Comparison of ENCODE assay signal across 8 cellular contexts in the genomic region with DNA sequence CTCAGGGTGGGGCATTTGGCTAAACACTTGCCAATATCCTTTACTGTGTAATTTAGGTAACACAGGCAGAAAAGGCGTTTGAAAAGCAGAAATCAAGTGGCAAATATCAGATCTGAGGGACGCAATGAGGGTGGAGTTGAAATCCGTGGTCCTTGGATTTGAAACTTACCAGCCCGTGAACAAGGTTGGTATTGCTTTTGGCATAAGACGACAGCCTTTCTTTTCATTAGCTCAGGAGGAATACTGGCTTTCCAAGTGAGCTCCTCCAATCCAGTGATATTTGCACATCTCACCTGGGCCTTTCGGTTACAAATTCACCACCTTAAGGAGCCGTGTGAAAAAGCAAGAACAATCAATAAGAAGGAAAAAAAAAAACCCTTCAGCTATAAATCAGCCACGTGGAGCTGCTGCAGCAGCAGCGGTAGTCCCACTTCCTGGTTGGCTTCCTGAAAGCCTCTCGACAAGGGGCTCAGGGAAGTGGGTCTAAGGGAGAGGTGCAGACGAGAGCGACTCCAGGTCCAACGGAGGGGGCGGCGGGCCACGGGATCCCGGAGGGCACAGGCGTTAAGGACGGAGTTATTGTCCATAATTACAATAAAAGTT. TPM values are rescaled to one million over a fixed set of nuclear protein-coding genes. Genes with fewer than 3 reads are reported as not detected.
DNase-seq lines count a peak whose midpoint lies in the region; ATAC-seq, FAIRE-seq and TF ChIP-seq lines count a peak whose summit lies in the region.

No MANE protein-coding gene starts in this region.

- H3K4me3 Mint-ChIP-seq in Caco-2 (ENCODE audit: unreplicated experiment), result peak overlapping the region; percentile 90

- peak overlapping the region; percentile 58 for H3K4me3 ChIP-seq in Caco-2 (ENCODE audit: low read depth, low read length)
- H3K4me3 ChIP-seq in HUES48 (ENCODE audit: low read depth, low read length), result peak overlapping the region; percentile 92
- peak overlapping the region; percentile 92 for H3K4me3 ChIP-seq in SJCRH30
- peak overlapping the region; percentile 63 to 78 for H3K4me3 ChIP-seq in body of pancreas
- H3K4me3 ChIP-seq in iPS-20b (ENCODE audit: low read length), result peak overlapping the region; percentile 79
- peak overlapping the region; percentile 76 to 81 (median 78) for H3K4me3 ChIP-seq in skeletal muscle tissue (ENCODE audit: low read length in 3 of 3)

- H3K4me1 Mint-ChIP-seq in Caco-2 (ENCODE audit: low read depth, unreplicated experiment), result no peaks in the 10 kb centered on the region

- H3K27ac ChIP-seq in HUES48 (ENCODE audit: low read depth, low read length) (peak overlapping the region; percentile 96), SJCRH30 (peak overlapping the region; percentile 94), body of pancreas (peak overlapping the region; percentile 91 to 97 (median 93)), iPS-20b (ENCODE audit: low read length) (peak overlapping the region; percentile 31), skeletal muscle tissue (ENCODE audit: low read depth, low read length) (peak overlapping the region; percentile 36)

- H3K36me3 ChIP-seq in Caco-2 (ENCODE audit: control insufficient read depth, insufficient read depth, low read length) (no peaks in the 10 kb centered on the region), HUES48 (ENCODE audit: control insufficient read depth, insufficient read depth, low read length) (peaks cover 36% of the 10 kb centered on the region), SJCRH30 (no peaks in the 10 kb centered on the region), body of pancreas (replicated peaks in 1 of 2; ENCODE audit: insufficient read depth in 1 of 2, low read depth in 2 of 2) (no peaks in the 10 kb centered on the region), iPS-20b (ENCODE audit: insufficient read depth, low read depth, low read length) (peaks cover 14% of the 10 kb centered on the region; the same call in 1 of the 2 replicates), skeletal muscle tissue (ENCODE audit: control insufficient read depth in 3 of 3, insufficient read depth in 3 of 3, low read length in 3 of 3) (peaks cover 0 to 3% (median 0%) of the 10 kb centered on the region in 3 donors)

- TSS peak; percentile 79 for BruUV-seq in Caco-2 (replicated peaks; lab: Mats Ljungman, UMichigan)

- POLR2A ChIA-PET in Caco-2 (lab: Charles Lee), result interaction anchor here (0.6 to 1.3 kb wide), 3 partner anchors 86 to 1293 kb away, joined by 4 to 12 read pairs (median 9); a partner anchor contains a TSS

- CTCF ChIA-PET in Caco-2 (lab: Charles Lee), result interaction anchor here (1.0 to 1.4 kb wide), 3 partner anchors 90 to 154 kb away, joined by 5 to 7 read pairs (median 6); no protein-coding TSS in a partner anchor

- H3K27me3 ChIP-seq in Caco-2 (replicated peaks; ENCODE audit: control insufficient read depth, insufficient read depth, low read length), result no peaks in the 10 kb centered on the region
- H3K27me3 ChIP-seq in HUES48 (ENCODE audit: control insufficient read depth, insufficient read depth, low read length), result no peaks in the 10 kb centered on the region
- H3K27me3 ChIP-seq in SJCRH30, result no peaks in the 10 kb centered on the region
- H3K27me3 ChIP-seq in body of pancreas, result no peaks in the 10 kb centered on the region
- no peaks in the 10 kb centered on the region for H3K27me3 ChIP-seq in iPS-20b (ENCODE audit: insufficient read depth, low read length)
- peaks cover 0 to 24% (median 6%) of the 10 kb centered on the region in 3 donors for H3K27me3 ChIP-seq in skeletal muscle tissue (ENCODE audit: control insufficient read depth in 3 of 3, insufficient read depth in 3 of 3, low read length in 3 of 3)

- DNase-seq in Caco-2, result peak; percentile 47 to 69
- peak; percentile 26 for DNase-seq in GM19239 (ENCODE audit: insufficient read length, low spot score)
- DNase-seq in SJCRH30, result peak; percentile 66 to 76
- DNase-seq in body of pancreas, result peak; percentile 61 to 76 (median 68)

- ATAC-seq in body of pancreas (peak; percentile 56), HG03521 (IDR thresholded peaks at IDR 0.05; ENCODE audit: unreplicated experiment) (no peak)

- no peaks in the 10 kb centered on the region for H3K27me3 Mint-ChIP-seq in Caco-2 (ENCODE audit: insufficient read depth, unreplicated experiment)

- intact Hi-C loops in Caco-2 (cut with micrococcal nuclease; ENCODE audit: unreplicated experiment) (loop anchor here (1.0 to 2.0 kb wide), 2 partner anchors 47 to 89 kb away; no protein-coding TSS in a partner anchor), body of pancreas (cut with DNase I) (no loop called here)

- no peak for TF ChIP-seq CTCF in Caco-2 (IDR thresholded peaks at IDR 0.05; ENCODE audit: insufficient read depth in 1 of 2, low read depth in 1 of 2, low read length in 1 of 2, severe bottlenecking in 1 of 2, unreplicated experiment in 1 of 2)
- peak in 1 of 7 experiments; percentile 1 for TF ChIP-seq CTCF in body of pancreas (IDR thresholded peaks at IDR 0.05)

- H3K36me3 Mint-ChIP-seq in Caco-2 (ENCODE audit: insufficient read depth, unreplicated experiment), result peaks cover 8% of the 10 kb centered on the region

- H3K9ac ChIP-seq in HUES48 (ENCODE audit: low read depth, low read length) (peak overlapping the region; percentile 89), iPS-20b (ENCODE audit: low read depth, low read length) (peak overlapping the region; percentile 89), skeletal muscle tissue (ENCODE audit: low read depth in 1 of 3, low read length in 3 of 3) (peak overlapping the region; percentile 47 to 72 (median 67))

- no peaks in the 10 kb centered on the region for H3K9me3 Mint-ChIP-seq in Caco-2 (ENCODE audit: unreplicated experiment)

- TF ChIP-seq POLR2A in body of pancreas (IDR thresholded peaks at IDR 0.05), result peak in 2 of 3 donors; percentile 30 to 75

- no peaks in the 10 kb centered on the region for H3K9me3 ChIP-seq in Caco-2
- no peaks in the 10 kb centered on the region for H3K9me3 ChIP-seq in HUES48 (ENCODE audit: control insufficient read depth, insufficient read depth, low read length)
- H3K9me3 ChIP-seq in SJCRH30 (replicated peaks), result no peaks in the 10 kb centered on the region
- no peaks in the 10 kb centered on the region for H3K9me3 ChIP-seq in body of pancreas
- H3K9me3 ChIP-seq in iPS-20b (ENCODE audit: insufficient read depth, low read depth, low read length), result no peaks in the 10 kb centered on the region
- no peaks in the 10 kb centered on the region for H3K9me3 ChIP-seq in skeletal muscle tissue (ENCODE audit: control insufficient read depth in 3 of 3, low read length in 3 of 3)

- peak overlapping the region; percentile 85 for H3K27ac Mint-ChIP-seq in Caco-2 (ENCODE audit: unreplicated experiment)

- FAIRE-seq in GM19239 (lab: Jason Lieb, UNC), result peak; percentile 85

- 1 to 2% methylated on average over 19 of the region's 19 CpGs for WGBS in body of pancreas, 2 donors

- H3K4me1 ChIP-seq in Caco-2, result peaks cover 8% of the 10 kb centered on the region; the same call in 1 of the 2 replicates
- peaks cover 30% of the 10 kb centered on the region for H3K4me1 ChIP-seq in HUES48 (ENCODE audit: control insufficient read depth, insufficient read depth, low read length)
- peaks cover 5% of the 10 kb centered on the region; the same call in 1 of the 2 replicates for H3K4me1 ChIP-seq in SJCRH30
- H3K4me1 ChIP-seq in body of pancreas, result peaks cover 27% of the 10 kb centered on the region
- H3K4me1 ChIP-seq in iPS-20b (ENCODE audit: insufficient read depth, low read length), result peaks cover 25% of the 10 kb centered on the region
- peaks cover 6 to 16% (median 14%) of the 10 kb centered on the region in 3 donors for H3K4me1 ChIP-seq in skeletal muscle tissue (ENCODE audit: control insufficient read depth in 3 of 3, insufficient read depth in 3 of 3, low read length in 3 of 3)

RNA-seq across cellular contexts. Expression of a gene that starts 0.7 kb away (rescaled TPM):
- 16.8 and 17.4 TPM in 2 replicates for total RNA-seq in Caco-2 (2022)
- total RNA-seq in SJCRH30 (2014; rRNA removed; shearing (Covaris generic)), result 42.9 and 48.4 TPM in 2 replicates
- 10 to 100 TPM; 20.4 to 32.4 TPM for total RNA-seq in body of pancreas
- total RNA-seq in skeletal muscle tissue, result 18.8 TPM

Comparison
In these comparisons a context has a peak if more than half of its experiments do, and no peak if none do; other contexts are left out.
1. H3K27ac ChIP-seq: peak in every context shown above with its lines; median percentile 96 in HUES48; 94 in SJCRH30; 93 in body of pancreas; 36 in skeletal muscle tissue; 31 in iPS-20b.